20 cellular contexts compared by ENCODE assay signal in genomic region chr22:25729595-25729994, GRCh38. TPM values are rescaled to one million over a fixed set of nuclear protein-coding genes. Genes with fewer than 3 reads are reported as not detected.
DNase-seq lines count a peak whose midpoint lies in the region; ATAC-seq, FAIRE-seq and TF ChIP-seq lines count a peak whose summit lies in the region.
"Had no signal": no experiment of that assay in that cellular context is flagged by ENCODE, and none has a peak within 500 bp of the region (broad histone marks: within the 10 kb centered on the region; RNA-seq: fewer than 3 reads in every experiment).

No MANE protein-coding gene starts in this region.

- peaks cover 6% of the 10 kb centered on the region; the same call in 1 of the 2 replicates for H3F3A ChIP-seq in Loucy (ENCODE audit: low read depth)

- ATAC-seq in right cardiac atrium (peak; percentile 16 to 24), left cardiac atrium (no peak), memory B cell (ENCODE audit: low read depth) (peak; percentile 39)
- ATAC-seq: K562 had no signal

- H3K36me3 Mint-ChIP-seq in memory B cell = peaks cover 2% of the 10 kb centered on the region
- H3K36me3 Mint-ChIP-seq in CD4-positive, alpha-beta memory T cell = no peaks in the 10 kb centered on the region

- no peak for TF ChIP-seq CTCF in Loucy (conservative IDR thresholded peaks at IDR 0.05; ENCODE audit: low read length)

- H3K79me2 ChIP-seq in Loucy (ENCODE audit: insufficient read depth, low read length) = no peaks in the 10 kb centered on the region

- FAIRE-seq in frontal cortex (lab: Jason Lieb, UNC) = no peak
- FAIRE-seq: A204.1, D721Med, K562 had no signal

- H3K4me2 ChIP-seq in Loucy (ENCODE audit: low read depth, low read length, poor library complexity, severe bottlenecking) = peak overlapping the region; percentile 26

- WGBS in right cardiac atrium = 58% methylated on average over 6 of the region's 6 CpGs

- POLR2A ChIA-PET in CD4-positive, alpha-beta memory T cell (lab: Charles Lee; ENCODE audit: partially characterized antibody) = no interaction called here

- no peak overlapping the region for H3K4me3 ChIP-seq in right cardiac atrium (ENCODE audit: low read length)
- H3K4me3 ChIP-seq in Loucy (ENCODE audit: low read length, poor library complexity, severe bottlenecking) = no peak overlapping the region
- no peak overlapping the region for H3K4me3 ChIP-seq in CD4-positive, alpha-beta memory T cell (ENCODE audit: low read length in 2 of 2)
- H3K4me3 ChIP-seq: K562, SK-N-MC had no signal

- H3K4me1 Mint-ChIP-seq in memory B cell = peaks cover 3% of the 10 kb centered on the region
- H3K4me1 Mint-ChIP-seq in CD4-positive, alpha-beta memory T cell = no peaks in the 10 kb centered on the region

- H3K27me3 Mint-ChIP-seq in memory B cell = no peaks in the 10 kb centered on the region
- peaks cover 0 to 5% of the 10 kb centered on the region in 2 donors for H3K27me3 Mint-ChIP-seq in CD4-positive, alpha-beta memory T cell

- H3K27me3 ChIP-seq in right cardiac atrium (ENCODE audit: control insufficient read depth, insufficient read depth) = no peaks in the 10 kb centered on the region
- no peaks in the 10 kb centered on the region for H3K27me3 ChIP-seq in Loucy (ENCODE audit: insufficient read depth, low read length, poor library complexity, severe bottlenecking)
- H3K27me3 ChIP-seq in CD4-positive, alpha-beta memory T cell (ENCODE audit: insufficient read depth, low read length) = no peaks in the 10 kb centered on the region

- no peak overlapping the region for H3K4me3 Mint-ChIP-seq in memory B cell
- no peak overlapping the region for H3K4me3 Mint-ChIP-seq in CD4-positive, alpha-beta memory T cell

- H3K4me1 ChIP-seq in right cardiac atrium (ENCODE audit: control insufficient read depth, insufficient read depth, low read length) (no peaks in the 10 kb centered on the region), Loucy (ENCODE audit: insufficient read depth, low read length, poor library complexity, severe bottlenecking) (peaks cover 68% of the 10 kb centered on the region)
- no peaks in the 10 kb centered on the region for H3K4me1 ChIP-seq in CD4-positive, alpha-beta memory T cell (ENCODE audit: insufficient read depth, low read length)

- no peak overlapping the region for H3K27ac ChIP-seq in right cardiac atrium (ENCODE audit: low read length)
- H3K27ac ChIP-seq in CD4-positive, alpha-beta memory T cell (ENCODE audit: low read depth, low read length) = no peak overlapping the region
- H3K27ac ChIP-seq: SK-N-MC had no signal

- 0 out of 2 replicates have a peak, but pooled peaks cover 2% of the 10 kb centered on the region for H3K36me3 ChIP-seq in Loucy (ENCODE audit: insufficient read depth, low read length)
- H3K36me3 ChIP-seq in CD4-positive, alpha-beta memory T cell (ENCODE audit: insufficient read depth, low read length) = no peaks in the 10 kb centered on the region

- peak overlapping the region; percentile 36 for H3K27ac Mint-ChIP-seq in memory B cell
- H3K27ac Mint-ChIP-seq in CD4-positive, alpha-beta memory T cell = no peak overlapping the region

- no peaks in the 10 kb centered on the region for H3K9me3 Mint-ChIP-seq in memory B cell
- H3K9me3 Mint-ChIP-seq in CD4-positive, alpha-beta memory T cell = no peaks in the 10 kb centered on the region

- DNase-seq in right cardiac atrium = no peak
- DNase-seq in left cardiac atrium = no peak
- DNase-seq in memory B cell (ENCODE audit: low spot score in 2 of 2) = no peak
- DNase-seq in ureter (ENCODE audit: low spot score) = peak; percentile 41
- DNase-seq in CD4-positive, alpha-beta memory T cell = no peak
- no peak for DNase-seq in frontal cortex (ENCODE audit: low spot score in 2 of 2)
- no peak for DNase-seq in DMS114 treated with DMSO at 0.1 percent for 48 hours (lab: John Stamatoyannopoulos, UW; ENCODE audit: unreplicated experiment)
- DNase-seq: HCEC 1CT, MV-4-11, NCI-H1417 treated with DMSO at 0.1 percent for 48 hours, NCI-H187 treated with DMSO at 0.1 percent for 48 hours, NCI-H226, NCI-H524, SHP77 had no signal

- intact Hi-C loops in right cardiac atrium (cut with DNase I) = no loop called here
- intact Hi-C loops in left cardiac atrium (cut with DNase I) = no loop called here
- intact Hi-C loops in CD4-positive, alpha-beta memory T cell (cut with micrococcal nuclease) = no loop called here

- peak overlapping the region; percentile 29 for H3K9ac ChIP-seq in Loucy (ENCODE audit: low read depth, low read length, poor library complexity, severe bottlenecking)

- CTCF ChIA-PET in CD4-positive, alpha-beta memory T cell (lab: Charles Lee; ENCODE audit: partially characterized antibody) = no interaction called here

- H4K20me1 ChIP-seq in Loucy (ENCODE audit: insufficient read depth, low read length, poor library complexity, severe bottlenecking) = no peaks in the 10 kb centered on the region

- H3K9me3 ChIP-seq in right cardiac atrium (ENCODE audit: control insufficient read depth, low read length) (no peaks in the 10 kb centered on the region), Loucy (ENCODE audit: insufficient read depth, low read depth, low read length) (0 out of 2 replicates have a peak, but pooled peaks cover 4% of the 10 kb centered on the region)
- H3K9me3 ChIP-seq in CD4-positive, alpha-beta memory T cell (ENCODE audit: control insufficient read depth in 1 of 2, low read length in 2 of 2) = no peaks in the 10 kb centered on the region

- H3K9me2 ChIP-seq in Loucy (replicated peaks; ENCODE audit: low read depth, low read length) = no peaks in the 10 kb centered on the region

- no peak overlapping the region for H2AFZ ChIP-seq in Loucy (ENCODE audit: low read length)

RNA-seq across cellular contexts. Expression of gene MYO18B, which starts 12.4 kb away (rescaled TPM):
- 100 to 1,000 TPM in 3 of 4 donors, 10 to 100 TPM in 1; 74.5 to 184 (median 123) TPM for total RNA-seq in right cardiac atrium
- polyA plus RNA-seq in right cardiac atrium = 96.3 TPM
- total RNA-seq in left cardiac atrium = 100 to 1,000 TPM in 1 of 2 donors, 10 to 100 TPM in 1; 71.6 to 142 TPM
- total RNA-seq in ureter = 0.34 TPM
- under 1 TPM; 0.19 to 0.26 TPM for total RNA-seq in CD4-positive, alpha-beta memory T cell
- polyA plus RNA-seq in CD4-positive, alpha-beta memory T cell = under 1 TPM in 1 of 2 donors, not detected in 1; 0.02 TPM
- total RNA-seq in frontal cortex = not detected
- polyA plus RNA-seq: BJ had no signal

Comparison
In these comparisons a context has a peak if more than half of its experiments do, and no peak if none do; other contexts are left out.
1. ATAC-seq: peak in right cardiac atrium (2 of 2) and memory B cell (single experiment); none in left cardiac atrium (0 of 2).
2. RNA of gene MYO18B, which starts 12.4 kb away (total RNA-seq): 71.6 to 142 TPM in left cardiac atrium and 74.5 to 184 TPM in right cardiac atrium; 0.34 TPM in ureter (single experiment), 0.19 to 0.26 TPM in CD4-positive, alpha-beta memory T cell and not detected in frontal cortex (single experiment); every median in the first group is over 10 times any median in the second.